10 cellular contexts compared by ENCODE assay signal in genomic region chr6:125002090-125002741, GRCh38. TPM values are rescaled to one million over a fixed set of nuclear protein-coding genes. Genes with fewer than 3 reads are reported as not detected.
DNase-seq lines count a peak whose midpoint lies in the region; ATAC-seq and TF ChIP-seq lines count a peak whose summit lies in the region.
"Had no signal": no experiment of that assay in that cellular context is flagged by ENCODE, and none has a peak within 500 bp of the region (broad histone marks: within the 10 kb centered on the region; RNA-seq: fewer than 3 reads in every experiment).

No MANE protein-coding gene starts in this region.

- no peaks in the 10 kb centered on the region for H3K27me3 Mint-ChIP-seq in activated CD4-positive, alpha-beta T cell treated with anti-CD3 and anti-CD28 coated beads, Interleukin-2, amount 10 ng/mL, durations not matched to agents 7 days and 5 days

- H3K4me3 Mint-ChIP-seq in activated CD4-positive, alpha-beta T cell treated with anti-CD3 and anti-CD28 coated beads, Interleukin-2, amount 10 ng/mL, durations not matched to agents 7 days and 5 days, result no peak overlapping the region

- CTCF ChIA-PET in activated CD4-positive, alpha-beta T cell treated with anti-CD3 and anti-CD28 coated beads, Interleukin-2, amount 10 ng/mL, durations not matched to agents 7 days and 5 days (lab: Charles Lee), result no interaction called here

- H3K27ac ChIP-seq in smooth muscle cell (ENCODE audit: low read depth), result peak overlapping the region; percentile 94

- peak overlapping the region; percentile 85 for H3K4me2 ChIP-seq in smooth muscle cell

- WGBS in smooth muscle cell (ENCODE audit: low lambda C conversion rate), result 22% methylated on average over 11 of the region's 11 CpGs

- ATAC-seq in activated CD4-positive, CD25-positive, alpha-beta regulatory T cell treated with anti-CD3 and anti-CD28 coated beads, Interleukin-2, amount 50 U/mL, for 24 hours, result no peak
- ATAC-seq: left lobe of liver had no signal

- in situ Hi-C loops in HAP-1 (cut with MboI; ENCODE audit: low sequenced_read_pairs), result no loop called here
- in situ Hi-C loops in astrocyte of the spinal cord (cut with HindIII; ENCODE audit: low sequenced_read_pairs), result no loop called here

- H3K9ac ChIP-seq in smooth muscle cell (ENCODE audit: low read depth), result peak overlapping the region; percentile 83

- H3K9me3 ChIP-seq in HAP-1 (no peaks in the 10 kb centered on the region), smooth muscle cell (replicated peaks; ENCODE audit: low read depth) (no peaks in the 10 kb centered on the region)

- H3K36me3 Mint-ChIP-seq in activated CD4-positive, alpha-beta T cell treated with anti-CD3 and anti-CD28 coated beads, Interleukin-2, amount 10 ng/mL, durations not matched to agents 7 days and 5 days (ENCODE audit: low read depth), result no peaks in the 10 kb centered on the region

- no peaks in the 10 kb centered on the region for H3K36me3 ChIP-seq in HAP-1 (replicated peaks)
- H3K36me3 ChIP-seq in smooth muscle cell (ENCODE audit: low read depth), result no peaks in the 10 kb centered on the region
- no peaks in the 10 kb centered on the region for H3K36me3 ChIP-seq in H7 (replicated peaks; ENCODE audit: control insufficient read depth, insufficient read depth, low read length)

- POLR2A ChIA-PET in activated CD4-positive, alpha-beta T cell treated with anti-CD3 and anti-CD28 coated beads, Interleukin-2, amount 10 ng/mL, durations not matched to agents 7 days and 5 days (lab: Charles Lee), result no interaction called here

- H2AFZ ChIP-seq in smooth muscle cell (ENCODE audit: low read depth), result no peak overlapping the region

- H3K79me2 ChIP-seq in smooth muscle cell (ENCODE audit: low read depth), result peaks cover 85% of the 10 kb centered on the region

- no peaks in the 10 kb centered on the region for H4K20me1 ChIP-seq in smooth muscle cell (ENCODE audit: low read depth)

- H3K27me3 ChIP-seq in HAP-1 (ENCODE audit: low read depth), result no peaks in the 10 kb centered on the region
- no peaks in the 10 kb centered on the region for H3K27me3 ChIP-seq in smooth muscle cell (ENCODE audit: low read depth)
- H3K27me3 ChIP-seq in H7 (ENCODE audit: control insufficient read depth, insufficient read depth, low read length), result no peaks in the 10 kb centered on the region

- peaks cover 33% of the 10 kb centered on the region for H3F3A ChIP-seq in smooth muscle cell (ENCODE audit: low read depth)

- DNase-seq in HAP-1 (ENCODE audit: low spot score in 2 of 2), result peak; percentile 28 to 47
- DNase-seq in astrocyte of the spinal cord (ENCODE audit: low read depth, low spot score), result peak; percentile 43
- DNase-seq in iris pigment epithelial cell (ENCODE audit: low read depth), result peak; percentile 69
- DNase-seq in smooth muscle cell (lab: John Stamatoyannopoulos, UW; ENCODE audit: unreplicated experiment), result no peak
- DNase-seq in activated CD4-positive, alpha-beta T cell treated with anti-CD3 and anti-CD28 coated beads, Interleukin-2, amount 10 ng/mL, durations not matched to agents 7 days and 5 days, result no peak
- DNase-seq in H7, result no peak
- DNase-seq in SHP77 treated with DMSO at 0.1 percent for 48 hours (lab: John Stamatoyannopoulos, UW), result no peak
- DNase-seq: NCI-H1417 had no signal

- H3K9me3 Mint-ChIP-seq in activated CD4-positive, alpha-beta T cell treated with anti-CD3 and anti-CD28 coated beads, Interleukin-2, amount 10 ng/mL, durations not matched to agents 7 days and 5 days, result no peaks in the 10 kb centered on the region

- no peak for TF ChIP-seq CTCF in astrocyte of the spinal cord (IDR thresholded peaks at IDR 0.05; ENCODE audit: low read depth, low read length)
- TF ChIP-seq CTCF in smooth muscle cell (IDR thresholded peaks at IDR 0.05; ENCODE audit: borderline replicate concordance, insufficient read depth, poor library complexity, severe bottlenecking), result no peak

- no peaks in the 10 kb centered on the region for H3K4me1 Mint-ChIP-seq in activated CD4-positive, alpha-beta T cell treated with anti-CD3 and anti-CD28 coated beads, Interleukin-2, amount 10 ng/mL, durations not matched to agents 7 days and 5 days

- no peak overlapping the region for H3K4me3 ChIP-seq in HAP-1
- peak overlapping the region; percentile 8 for H3K4me3 ChIP-seq in astrocyte of the spinal cord (ENCODE audit: low read depth, low read length)
- H3K4me3 ChIP-seq in smooth muscle cell, result peak overlapping the region; percentile 42
- no peak overlapping the region for H3K4me3 ChIP-seq in H7 (ENCODE audit: insufficient read depth, low read depth, low read length)

- H3K4me1 ChIP-seq in HAP-1 (peaks cover 7% of the 10 kb centered on the region), smooth muscle cell (ENCODE audit: low read depth) (peaks cover 55% of the 10 kb centered on the region)

- H3K27ac Mint-ChIP-seq in activated CD4-positive, alpha-beta T cell treated with anti-CD3 and anti-CD28 coated beads, Interleukin-2, amount 10 ng/mL, durations not matched to agents 7 days and 5 days, result no peak overlapping the region

RNA-seq across cellular contexts. Expression of gene RNF217, which starts 40.0 kb away (rescaled TPM):
- total RNA-seq in smooth muscle cell, result 89.7 and 127 TPM in 2 replicates
- polyA plus RNA-seq in smooth muscle cell, result 15.6 and 25.7 TPM in 2 replicates
- total RNA-seq in activated CD4-positive, alpha-beta T cell treated with anti-CD3 and anti-CD28 coated beads, Interleukin-2, amount 10 ng/mL, durations not matched to agents 7 days and 5 days, result 1 to 10 TPM; 1.1 to 2.1 TPM
- 2.9 and 7.1 TPM in 2 replicates for total RNA-seq in H7 (2014; rRNA removed; shearing (Covaris generic))

Comparison
In these comparisons a context has a peak if more than half of its experiments do, and no peak if none do; other contexts are left out.
1. DNase-seq: peak in HAP-1 (2 of 2), astrocyte of the spinal cord (single experiment) and iris pigment epithelial cell (single experiment); none in smooth muscle cell (single experiment), activated CD4-positive, alpha-beta T cell treated with anti-CD3 and anti-CD28 coated beads, Interleukin-2, amount 10 ng/mL, durations not matched to agents 7 days and 5 days (single experiment), H7 (single experiment) and SHP77 treated with DMSO at 0.1 percent for 48 hours (single experiment).
2. H3K4me3 ChIP-seq: peak in astrocyte of the spinal cord (single experiment) and smooth muscle cell (single experiment); none in HAP-1 (single experiment) and H7 (single experiment).
3. RNA of gene RNF217, which starts 40.0 kb away (total RNA-seq): 89.7 to 127 TPM in smooth muscle cell; 2.9 to 7.1 TPM in H7 and 1.1 to 2.1 TPM in activated CD4-positive, alpha-beta T cell treated with anti-CD3 and anti-CD28 coated beads, Interleukin-2, amount 10 ng/mL, durations not matched to agents 7 days and 5 days; every median in the first group is over 10 times any median in the second.